In genomic region chr11:11076276-11076675, GRCh38 we compare ENCODE assay signal across 18 cellular contexts.
DNase-seq lines count a peak whose midpoint lies in the region; ATAC-seq and TF ChIP-seq lines count a peak whose summit lies in the region.
"Had no signal": no experiment of that assay in that cellular context is flagged by ENCODE, and none has a peak within 500 bp of the region (broad histone marks: within the 10 kb centered on the region; RNA-seq: fewer than 3 reads in every experiment).

No MANE protein-coding gene starts in this region.

- no peak overlapping the region for H3K23ac ChIP-seq in mesendoderm (ENCODE audit: low read length)

- H4K5ac ChIP-seq in mesendoderm (ENCODE audit: low read length), result no peak overlapping the region

- H3K56ac ChIP-seq in mesendoderm (ENCODE audit: low read length), result no peak overlapping the region

- no peak overlapping the region for H2BK5ac ChIP-seq in mesendoderm (ENCODE audit: low read length)

- H3K27ac ChIP-seq in CD8-positive, alpha-beta T cell (ENCODE audit: low read depth, low read length), result no peak overlapping the region
- H3K27ac ChIP-seq in mesendoderm (ENCODE audit: low read depth, low read length) (no peak overlapping the region), left ventricle myocardium inferior (replicated peaks) (no peak overlapping the region)
- H3K27ac ChIP-seq: Peyer's patch, SJSA1 had no signal

- no peak overlapping the region for H3K4me2 ChIP-seq in mesendoderm (ENCODE audit: low read length)
- H3K4me2 ChIP-seq: GM23338 had no signal

- H3K79me2 ChIP-seq in mesendoderm (ENCODE audit: control insufficient read depth, insufficient read depth, low read length), result no peaks in the 10 kb centered on the region

- H3K18ac ChIP-seq in mesendoderm (ENCODE audit: low read length), result no peak overlapping the region

- no peak for DNase-seq in CD8-positive, alpha-beta T cell
- peak; percentile 18 for DNase-seq in Jurkat, Clone E6-1 (ENCODE audit: low read depth, low spot score)
- DNase-seq in T-helper 2 cell treated with Interferon-gamma antibody and Interleukin-4, amounts not matched to agents 5 μg/mL and 100 μg/mL, for 36 hours (ENCODE audit: low spot score), result no peak
- DNase-seq in mesendoderm (peak; percentile 44), LoVo (ENCODE audit: low spot score) (no peak), left ventricle myocardium inferior (no peak), HT-29 (ENCODE audit: low spot score) (no peak)
- DNase-seq in activated CD4-positive, alpha-beta T cell treated with anti-CD3 and anti-CD28 coated beads for 36 hours, result no peak
- DNase-seq: Caco-2, DMS 273 treated with DMSO at 0.1 percent for 48 hours, HCEC 1CT, IMR-90, NCI-H1694, NCI-H2081, Peyer's patch had no signal

- CTCF ChIA-PET in CD8-positive, alpha-beta T cell (lab: Charles Lee), result interaction anchor here (0.7 kb wide), 1 partner anchor 48 kb away, joined by 3 read pairs; no protein-coding TSS in a partner anchor
- CTCF ChIA-PET in activated CD4-positive, alpha-beta T cell treated with anti-CD3 and anti-CD28 coated beads for 36 hours (lab: Charles Lee), result interaction anchor here (0.5 to 0.8 kb wide), 2 partner anchors 22 to 653 kb away, joined by 3 to 4 read pairs; no protein-coding TSS in a partner anchor

- no peaks in the 10 kb centered on the region for H3K27me3 ChIP-seq in CD8-positive, alpha-beta T cell (ENCODE audit: insufficient read depth, low read length)
- H3K27me3 ChIP-seq in mesendoderm (ENCODE audit: insufficient read depth, low read length, poor library complexity) (no peaks in the 10 kb centered on the region), left ventricle myocardium inferior (ENCODE audit: low read depth) (peaks cover 18% of the 10 kb centered on the region)
- H3K27me3 ChIP-seq: Peyer's patch, SJSA1 had no signal

- H3K27ac Mint-ChIP-seq in CD8-positive, alpha-beta T cell, result peak overlapping the region; percentile 1
- peak overlapping the region; percentile 80 for H3K27ac Mint-ChIP-seq in T-helper 2 cell treated with Interferon-gamma antibody and Interleukin-4, amounts not matched to agents 5 μg/mL and 100 μg/mL, for 36 hours
- H3K27ac Mint-ChIP-seq in activated CD4-positive, alpha-beta T cell treated with anti-CD3 and anti-CD28 coated beads for 36 hours, result no peak overlapping the region

- no peak for TF ChIP-seq CTCF in CD8-positive, alpha-beta T cell (IDR thresholded peaks at IDR 0.05)
- TF ChIP-seq CTCF in left ventricle myocardium inferior (IDR thresholded peaks at IDR 0.05; ENCODE audit: borderline replicate concordance), result no peak

- H4K8ac ChIP-seq in mesendoderm (ENCODE audit: low read depth, low read length), result no peak overlapping the region

- H3K27me3 Mint-ChIP-seq in CD8-positive, alpha-beta T cell (ENCODE audit: low read depth), result peaks cover 6% of the 10 kb centered on the region
- H3K27me3 Mint-ChIP-seq in T-helper 2 cell treated with Interferon-gamma antibody and Interleukin-4, amounts not matched to agents 5 μg/mL and 100 μg/mL, for 36 hours (ENCODE audit: low read depth), result peaks cover 7% of the 10 kb centered on the region
- no peaks in the 10 kb centered on the region for H3K27me3 Mint-ChIP-seq in activated CD4-positive, alpha-beta T cell treated with anti-CD3 and anti-CD28 coated beads for 36 hours

- H3K4me1 ChIP-seq in CD8-positive, alpha-beta T cell (ENCODE audit: insufficient read depth, low read length), result no peaks in the 10 kb centered on the region
- H3K4me1 ChIP-seq in mesendoderm (ENCODE audit: control insufficient read depth, low read depth, low read length), result peaks cover 2% of the 10 kb centered on the region
- H3K4me1 ChIP-seq in left ventricle myocardium inferior, result peaks cover under 1% of the 10 kb centered on the region
- H3K4me1 ChIP-seq: Caco-2, Peyer's patch, SJSA1 had no signal

- no peak for ATAC-seq in CD8-positive, alpha-beta T cell
- ATAC-seq in activated CD4-positive, alpha-beta T cell treated with anti-CD3 and anti-CD28 coated beads for 36 hours, result no peak

- no peaks in the 10 kb centered on the region for H3K36me3 Mint-ChIP-seq in CD8-positive, alpha-beta T cell
- H3K36me3 Mint-ChIP-seq in T-helper 2 cell treated with Interferon-gamma antibody and Interleukin-4, amounts not matched to agents 5 μg/mL and 100 μg/mL, for 36 hours (ENCODE audit: low read depth), result no peaks in the 10 kb centered on the region
- no peaks in the 10 kb centered on the region for H3K36me3 Mint-ChIP-seq in activated CD4-positive, alpha-beta T cell treated with anti-CD3 and anti-CD28 coated beads for 36 hours (ENCODE audit: low read depth)
- H3K36me3 Mint-ChIP-seq: CD4-positive, CD25-positive, alpha-beta regulatory T cell had no signal

- POLR2A ChIA-PET in CD8-positive, alpha-beta T cell (lab: Charles Lee), result interaction anchor here (1.2 kb wide), 1 partner anchor 15 kb away, joined by 3 read pairs; no protein-coding TSS in a partner anchor
- POLR2A ChIA-PET in activated CD4-positive, alpha-beta T cell treated with anti-CD3 and anti-CD28 coated beads for 36 hours (lab: Charles Lee), result no interaction called here

- H3K36me3 ChIP-seq in CD8-positive, alpha-beta T cell (ENCODE audit: insufficient read depth, low read length), result no peaks in the 10 kb centered on the region
- H3K36me3 ChIP-seq in mesendoderm (ENCODE audit: control insufficient read depth, insufficient read depth, low read length), result no peaks in the 10 kb centered on the region
- H3K36me3 ChIP-seq in left ventricle myocardium inferior, result no peaks in the 10 kb centered on the region
- H3K36me3 ChIP-seq: Peyer's patch, SJSA1 had no signal

- 100% methylated on average over 2 of the region's 4 CpGs for WGBS in mesendoderm (ENCODE audit: extremely low coverage, insufficient coverage, low lambda C conversion rate)

- H2AK5ac ChIP-seq in mesendoderm (ENCODE audit: low read length), result no peak overlapping the region

- H3K9me3 Mint-ChIP-seq in CD8-positive, alpha-beta T cell, result no peaks in the 10 kb centered on the region
- no peaks in the 10 kb centered on the region for H3K9me3 Mint-ChIP-seq in T-helper 2 cell treated with Interferon-gamma antibody and Interleukin-4, amounts not matched to agents 5 μg/mL and 100 μg/mL, for 36 hours
- H3K9me3 Mint-ChIP-seq in activated CD4-positive, alpha-beta T cell treated with anti-CD3 and anti-CD28 coated beads for 36 hours (ENCODE audit: low read depth), result no peaks in the 10 kb centered on the region
- H3K9me3 Mint-ChIP-seq: CD4-positive, CD25-positive, alpha-beta regulatory T cell; GM23338 had no signal

- intact Hi-C loops in CD8-positive, alpha-beta T cell (cut with DNase I, micrococcal nuclease), result no loop called here
- intact Hi-C loops in left ventricle myocardium inferior (cut with micrococcal nuclease), result no loop called here
- intact Hi-C loops in activated CD4-positive, alpha-beta T cell treated with anti-CD3 and anti-CD28 coated beads for 36 hours (cut with DNase I, micrococcal nuclease), result no loop called here

- no peaks in the 10 kb centered on the region for H3K9me3 ChIP-seq in CD8-positive, alpha-beta T cell (ENCODE audit: low read length)
- H3K9me3 ChIP-seq in left ventricle myocardium inferior (replicated peaks), result no peaks in the 10 kb centered on the region
- H3K9me3 ChIP-seq: Caco-2, Peyer's patch, SJSA1 had no signal

- no peak overlapping the region for H3K4me3 Mint-ChIP-seq in CD8-positive, alpha-beta T cell
- no peak overlapping the region for H3K4me3 Mint-ChIP-seq in T-helper 2 cell treated with Interferon-gamma antibody and Interleukin-4, amounts not matched to agents 5 μg/mL and 100 μg/mL, for 36 hours
- no peak overlapping the region for H3K4me3 Mint-ChIP-seq in activated CD4-positive, alpha-beta T cell treated with anti-CD3 and anti-CD28 coated beads for 36 hours
- H3K4me3 Mint-ChIP-seq: CD4-positive, CD25-positive, alpha-beta regulatory T cell; GM23338 had no signal

- no peak overlapping the region for H3K4me3 ChIP-seq in CD8-positive, alpha-beta T cell (ENCODE audit: low read depth, low read length)
- no peak overlapping the region for H3K4me3 ChIP-seq in Jurkat, Clone E6-1 (ENCODE audit: low read length)
- H3K4me3 ChIP-seq in mesendoderm (ENCODE audit: low read length), result no peak overlapping the region
- no peak overlapping the region for H3K4me3 ChIP-seq in left ventricle myocardium inferior
- H3K4me3 ChIP-seq: GM23338, Peyer's patch, SJSA1 had no signal

- no peaks in the 10 kb centered on the region for H3K79me1 ChIP-seq in mesendoderm (ENCODE audit: low read length)

- no peak overlapping the region for H3K9ac ChIP-seq in mesendoderm (ENCODE audit: low read length)

- no peak overlapping the region for H3K4ac ChIP-seq in mesendoderm (ENCODE audit: low read depth, low read length)

- H2BK120ac ChIP-seq in mesendoderm (ENCODE audit: low read depth, low read length), result no peak overlapping the region

- H2BK15ac ChIP-seq in mesendoderm (replicated peaks; ENCODE audit: low read depth), result no peak overlapping the region

- H3K4me1 Mint-ChIP-seq in CD8-positive, alpha-beta T cell (ENCODE audit: low read depth), result peaks cover 13% of the 10 kb centered on the region
- peaks cover 22% of the 10 kb centered on the region for H3K4me1 Mint-ChIP-seq in T-helper 2 cell treated with Interferon-gamma antibody and Interleukin-4, amounts not matched to agents 5 μg/mL and 100 μg/mL, for 36 hours (ENCODE audit: low read depth)
- peaks cover 22% of the 10 kb centered on the region for H3K4me1 Mint-ChIP-seq in activated CD4-positive, alpha-beta T cell treated with anti-CD3 and anti-CD28 coated beads for 36 hours

Comparison
In these comparisons a context has a peak if more than half of its experiments do, and no peak if none do; other contexts are left out.
1. DNase-seq: peak in Jurkat, Clone E6-1 (single experiment) and mesendoderm (single experiment); none in CD8-positive, alpha-beta T cell (0 of 7), T-helper 2 cell treated with Interferon-gamma antibody and Interleukin-4, amounts not matched to agents 5 μg/mL and 100 μg/mL, for 36 hours (single experiment), LoVo (single experiment), left ventricle myocardium inferior (single experiment), activated CD4-positive, alpha-beta T cell treated with anti-CD3 and anti-CD28 coated beads for 36 hours (single experiment) and HT-29 (single experiment).